26 cellular contexts compared by ENCODE assay signal in the genomic region with DNA sequence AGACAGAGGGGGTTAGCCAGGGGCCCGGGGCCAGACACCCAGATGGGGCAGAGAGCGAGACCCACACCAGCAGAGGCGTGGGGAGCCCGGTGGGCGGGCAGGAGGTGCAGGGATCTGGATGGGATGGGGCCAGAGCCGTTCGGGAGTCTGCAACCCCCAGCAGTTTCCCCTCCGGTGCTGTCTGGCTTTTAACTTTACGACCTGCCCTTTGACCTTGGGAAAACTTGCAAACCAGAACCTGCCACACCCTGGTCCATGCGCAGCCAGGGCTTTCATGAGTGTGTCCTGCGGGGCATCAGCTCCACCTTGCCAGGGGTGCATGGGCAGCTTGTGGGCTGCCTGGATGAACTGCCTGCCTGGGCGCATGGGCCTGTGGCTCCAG. TPM values are rescaled to one million over a fixed set of nuclear protein-coding genes. Genes with fewer than 3 reads are reported as not detected.
DNase-seq lines count a peak whose midpoint lies in the region; ATAC-seq and TF ChIP-seq lines count a peak whose summit lies in the region.
"Had no signal": no experiment of that assay in that cellular context is flagged by ENCODE, and none has a peak within 500 bp of the region (broad histone marks: within the 10 kb centered on the region; RNA-seq: fewer than 3 reads in every experiment).

No MANE protein-coding gene starts in this region.

- no peak overlapping the region for H3K27ac Mint-ChIP-seq in stimulated activated naive B cell treated with anti-CD40 and anti-IgM and Interleukin-4, amounts not matched to agents 10 μg/mL and 1 μg/mL and 100 μg/mL, for 72 hours
- H3K27ac Mint-ChIP-seq: activated CD8-positive, alpha-beta memory T cell treated with anti-CD3 and anti-CD28 coated beads, Interleukin-2, amount 10 ng/mL, durations not matched to agents 7 days and 5 days; activated T-helper 17 cell treated with anti-CD3 and anti-CD28 coated beads, Interleukin-2, amount 50 U/mL, for 72 hours; HFFc6 had no signal

- intact Hi-C loops in colonic mucosa (cut with DNase I) (no loop called here), lower lobe of right lung (cut with DNase I) (no loop called here)

- no peaks in the 10 kb centered on the region for H3K4me1 Mint-ChIP-seq in stimulated activated naive B cell treated with anti-CD40 and anti-IgM and Interleukin-4, amounts not matched to agents 10 μg/mL and 1 μg/mL and 100 μg/mL, for 72 hours
- H3K4me1 Mint-ChIP-seq: activated CD8-positive, alpha-beta memory T cell treated with anti-CD3 and anti-CD28 coated beads, Interleukin-2, amount 10 ng/mL, durations not matched to agents 7 days and 5 days; activated T-helper 17 cell treated with anti-CD3 and anti-CD28 coated beads, Interleukin-2, amount 50 U/mL, for 72 hours had no signal

- no peaks in the 10 kb centered on the region for H3K27me3 Mint-ChIP-seq in stimulated activated naive B cell treated with anti-CD40 and anti-IgM and Interleukin-4, amounts not matched to agents 10 μg/mL and 1 μg/mL and 100 μg/mL, for 72 hours
- H3K27me3 Mint-ChIP-seq: activated CD8-positive, alpha-beta memory T cell treated with anti-CD3 and anti-CD28 coated beads, Interleukin-2, amount 10 ng/mL, durations not matched to agents 7 days and 5 days; activated T-helper 17 cell treated with anti-CD3 and anti-CD28 coated beads, Interleukin-2, amount 50 U/mL, for 72 hours; naive B cell had no signal

- peaks cover 6 to 12% of the 10 kb centered on the region in 2 donors for H3K36me3 Mint-ChIP-seq in stimulated activated naive B cell treated with anti-CD40 and anti-IgM and Interleukin-4, amounts not matched to agents 10 μg/mL and 1 μg/mL and 100 μg/mL, for 72 hours
- H3K36me3 Mint-ChIP-seq: activated CD8-positive, alpha-beta memory T cell treated with anti-CD3 and anti-CD28 coated beads, Interleukin-2, amount 10 ng/mL, durations not matched to agents 7 days and 5 days; naive B cell had no signal

- H3K27me3 ChIP-seq in HUES6 (ENCODE audit: control insufficient read depth, insufficient read depth, low read length) (peaks cover 46% of the 10 kb centered on the region), colonic mucosa (no peaks in the 10 kb centered on the region), lower lobe of right lung (ENCODE audit: low read depth) (no peaks in the 10 kb centered on the region)
- H3K27me3 ChIP-seq: BE2C, vagina had no signal

- H3K4me1 ChIP-seq in HUES6 (ENCODE audit: control insufficient read depth, insufficient read depth, low read length) = peaks cover 20% of the 10 kb centered on the region
- H3K4me1 ChIP-seq in colonic mucosa = no peaks in the 10 kb centered on the region
- no peaks in the 10 kb centered on the region for H3K4me1 ChIP-seq in lower lobe of right lung
- H3K4me1 ChIP-seq: foreskin keratinocyte, vagina had no signal

- H3K9ac ChIP-seq in HUES6 (ENCODE audit: low read length) (peak overlapping the region; percentile 41), colonic mucosa (ENCODE audit: low read depth in 2 of 2, low read length in 2 of 2) (no peak overlapping the region)

- H3K36me3 ChIP-seq in HUES6 (ENCODE audit: control insufficient read depth, insufficient read depth, low read length) (no peaks in the 10 kb centered on the region), colonic mucosa (no peaks in the 10 kb centered on the region), lower lobe of right lung (peaks cover 2% of the 10 kb centered on the region)
- H3K36me3 ChIP-seq: BE2C, brain microvascular endothelial cell, vagina had no signal

- H3K4me3 Mint-ChIP-seq in stimulated activated naive B cell treated with anti-CD40 and anti-IgM and Interleukin-4, amounts not matched to agents 10 μg/mL and 1 μg/mL and 100 μg/mL, for 72 hours = no peak overlapping the region
- H3K4me3 Mint-ChIP-seq: activated CD8-positive, alpha-beta memory T cell treated with anti-CD3 and anti-CD28 coated beads, Interleukin-2, amount 10 ng/mL, durations not matched to agents 7 days and 5 days; activated T-helper 17 cell treated with anti-CD3 and anti-CD28 coated beads, Interleukin-2, amount 50 U/mL, for 72 hours; HFFc6; naive B cell had no signal

- DNase-seq in colonic mucosa (peak; percentile 44), lower lobe of right lung (peak; percentile 35), COR-L47 (lab: John Stamatoyannopoulos, UW) (no peak), globus pallidus (ENCODE audit: low spot score) (no peak)
- no peak for DNase-seq in stimulated activated naive B cell treated with anti-CD40 and anti-IgM and Interleukin-4, amounts not matched to agents 10 μg/mL and 1 μg/mL and 100 μg/mL, for 72 hours
- DNase-seq: activated CD4-positive, CD25-positive, alpha-beta regulatory T cell treated with anti-CD3 and anti-CD28 coated beads, Interleukin-2, amount 50 U/mL, for 72 hours; activated CD8-positive, alpha-beta memory T cell treated with anti-CD3 and anti-CD28 coated beads, Interleukin-2, amount 10 ng/mL, durations not matched to agents 7 days and 5 days; BE2C; brain microvascular endothelial cell; dermis blood vessel endothelial cell; foreskin keratinocyte; GDM1; HFFc6; Karpas-422; naive B cell; NCI-H1092; NCI-H526 treated with DMSO at 0.1 percent for 48 hours; SIG-M5; stimulated activated naive CD4-positive, alpha-beta T cell treated with Interleukin-2 at 50 U/mL for 16 hours had no signal

- H3K9me3 Mint-ChIP-seq in stimulated activated naive B cell treated with anti-CD40 and anti-IgM and Interleukin-4, amounts not matched to agents 10 μg/mL and 1 μg/mL and 100 μg/mL, for 72 hours = no peaks in the 10 kb centered on the region
- H3K9me3 Mint-ChIP-seq: activated T-helper 17 cell treated with anti-CD3 and anti-CD28 coated beads, Interleukin-2, amount 50 U/mL, for 72 hours; HFFc6; naive B cell had no signal

- no peak overlapping the region for H3K4me3 ChIP-seq in HUES6 (ENCODE audit: low read depth, low read length)
- no peak overlapping the region for H3K4me3 ChIP-seq in colonic mucosa
- H3K4me3 ChIP-seq in lower lobe of right lung = no peak overlapping the region
- H3K4me3 ChIP-seq: vagina had no signal

- H3K9me3 ChIP-seq in HUES6 (ENCODE audit: control insufficient read depth, insufficient read depth, low read depth, low read length) (no peaks in the 10 kb centered on the region), colonic mucosa (no peaks in the 10 kb centered on the region), lower lobe of right lung (no peaks in the 10 kb centered on the region)
- H3K9me3 ChIP-seq: BE2C, vagina had no signal

- TF ChIP-seq CTCF in colonic mucosa (IDR thresholded peaks at IDR 0.05) = no peak
- no peak for TF ChIP-seq CTCF in lower lobe of right lung (IDR thresholded peaks at IDR 0.05)

- ATAC-seq in lower lobe of right lung (peak; percentile 16 to 24), GM21367 (IDR thresholded peaks at IDR 0.05; ENCODE audit: unreplicated experiment) (no peak)
- peak; percentile 10 to 24 for ATAC-seq in stimulated activated naive B cell treated with anti-CD40 and anti-IgM and Interleukin-4, amounts not matched to agents 10 μg/mL and 1 μg/mL and 100 μg/mL, for 72 hours (replicated peaks)

- H3K27ac ChIP-seq in HUES6 (ENCODE audit: low read depth, low read length) (no peak overlapping the region), colonic mucosa (no peak overlapping the region), lower lobe of right lung (no peak overlapping the region)
- H3K27ac ChIP-seq: brain microvascular endothelial cell, epithelial cell of prostate, foreskin keratinocyte, vagina had no signal

RNA-seq across cellular contexts. Expression of gene JOSD2, which starts 9.8 kb away (rescaled TPM):
- total RNA-seq in colonic mucosa (10 to 100 TPM; 27.0 to 45.0 TPM), lower lobe of right lung (40.4 TPM)

RNA-seq across cellular contexts. Expression of gene ASPDH, which starts 12.5 kb away (rescaled TPM):
- total RNA-seq in colonic mucosa = not detected
- total RNA-seq in lower lobe of right lung = not detected
- total RNA-seq: activated CD8-positive, alpha-beta memory T cell treated with anti-CD3 and anti-CD28 coated beads, Interleukin-2, amount 10 ng/mL, durations not matched to agents 7 days and 5 days; activated T-helper 17 cell treated with anti-CD3 and anti-CD28 coated beads, Interleukin-2, amount 50 U/mL, for 72 hours; dermis blood vessel endothelial cell; foreskin keratinocyte; HFFc6; lower leg skin; pulmonary artery endothelial cell; vagina had no signal

RNA-seq across cellular contexts. Expression of gene GARIN5A, which starts 24.5 kb away (rescaled TPM):
- 1 to 10 TPM; 2.1 to 4.4 TPM for total RNA-seq in colonic mucosa
- 2.2 TPM for total RNA-seq in lower lobe of right lung
- total RNA-seq: activated CD8-positive, alpha-beta memory T cell treated with anti-CD3 and anti-CD28 coated beads, Interleukin-2, amount 10 ng/mL, durations not matched to agents 7 days and 5 days; pulmonary artery endothelial cell; vagina had no signal

RNA-seq across cellular contexts. Expression of gene EMC10, which starts 24.9 kb away (rescaled TPM):
- total RNA-seq in colonic mucosa (100 to 1,000 TPM; 112 to 163 TPM), lower lobe of right lung (95.6 TPM)

Comparison
In these comparisons a context has a peak if more than half of its experiments do, and no peak if none do; other contexts are left out.
1. DNase-seq: peak in colonic mucosa (single experiment) and lower lobe of right lung (single experiment); none in stimulated activated naive B cell treated with anti-CD40 and anti-IgM and Interleukin-4, amounts not matched to agents 10 μg/mL and 1 μg/mL and 100 μg/mL, for 72 hours (single experiment), COR-L47 (single experiment) and globus pallidus (single experiment).